8 cellular contexts compared by ENCODE assay signal in genomic region chrX:21479695-21480280, GRCh38.
A peak's percentile ranks its signal among the peaks of the same experiment; 100 is the strongest.
DNase-seq lines count a peak whose midpoint lies in the region; ATAC-seq, FAIRE-seq and TF ChIP-seq lines count a peak whose summit lies in the region.

No MANE protein-coding gene starts in this region.

- TF ChIP-seq EP300 in tibial nerve (IDR thresholded peaks at IDR 0.05), result no peak

- H3K27ac ChIP-seq in astrocyte (ENCODE audit: low read depth, low read length), result no peak overlapping the region
- H3K27ac ChIP-seq in tibial nerve, result no peak overlapping the region

- H3K36me3 ChIP-seq in astrocyte (ENCODE audit: insufficient read depth, low read length) (no peaks in the 10 kb centered on the region), tibial nerve (no peaks in the 10 kb centered on the region)

- no peak overlapping the region for H3K4me3 Mint-ChIP-seq in astrocyte (ENCODE audit: unreplicated experiment)

- no peaks in the 10 kb centered on the region for H3K9me3 Mint-ChIP-seq in astrocyte (ENCODE audit: unreplicated experiment)

- no peak for TF ChIP-seq POLR2A in tibial nerve (IDR thresholded peaks at IDR 0.05)

- no peaks in the 10 kb centered on the region for H4K20me1 ChIP-seq in astrocyte (ENCODE audit: insufficient read depth, low read length)

- no peak overlapping the region for H3K27ac Mint-ChIP-seq in astrocyte (ENCODE audit: unreplicated experiment)

- H3K9ac ChIP-seq in astrocyte (ENCODE audit: low read length), result no peak overlapping the region

- FAIRE-seq in D721Med (lab: Jason Lieb, UNC), result no peak
- FAIRE-seq in astrocyte (lab: Jason Lieb, UNC), result peak; percentile 88
- peak; percentile 98 for FAIRE-seq in islet of Langerhans (lab: Jason Lieb, UNC)

- DNase-seq in D721Med (ENCODE audit: insufficient read length, low spot score), result no peak
- peak; percentile 44 for DNase-seq in NCI-H2196 (lab: John Stamatoyannopoulos, UW; ENCODE audit: unreplicated experiment)
- DNase-seq in astrocyte (ENCODE audit: low read depth), result peak; percentile 10
- peak in 1 of 2 donors; percentile 6 for DNase-seq in tibial nerve (ENCODE audit: low spot score in 2 of 2)

- H3K4me2 ChIP-seq in astrocyte (ENCODE audit: low read length), result no peak overlapping the region

- no peaks in the 10 kb centered on the region for H3K4me1 Mint-ChIP-seq in astrocyte (ENCODE audit: low read depth, unreplicated experiment)

- H3K79me2 ChIP-seq in astrocyte (ENCODE audit: insufficient read depth, low read length), result no peaks in the 10 kb centered on the region

- no peaks in the 10 kb centered on the region for H3K4me1 ChIP-seq in astrocyte (ENCODE audit: insufficient read depth, low read length)
- no peaks in the 10 kb centered on the region for H3K4me1 ChIP-seq in tibial nerve

- H3K27me3 ChIP-seq in astrocyte (ENCODE audit: insufficient read depth, low read length) (no peaks in the 10 kb centered on the region), tibial nerve (peaks cover 0 to 3% of the 10 kb centered on the region in 2 donors)

- TF ChIP-seq CTCF in D721Med (IDR thresholded peaks at IDR 0.05; ENCODE audit: insufficient read depth, missing control alignments), result peak; percentile 61
- TF ChIP-seq CTCF in astrocyte (IDR thresholded peaks at IDR 0.05; ENCODE audit: insufficient read depth, low read depth, low read length), result peak; percentile 60
- TF ChIP-seq CTCF in tibial nerve (IDR thresholded peaks at IDR 0.05), result peak; percentile 38 to 58 (median 52)

- no peak overlapping the region for H2AFZ ChIP-seq in astrocyte (ENCODE audit: low read depth, low read length)

- H3K9me3 ChIP-seq in astrocyte (ENCODE audit: insufficient read depth, low read depth, low read length) (no peaks in the 10 kb centered on the region), tibial nerve (no peaks in the 10 kb centered on the region)

- no peaks in the 10 kb centered on the region for H3K36me3 Mint-ChIP-seq in astrocyte (ENCODE audit: low read depth, unreplicated experiment)

- ATAC-seq in GM18873 (IDR thresholded peaks at IDR 0.05; ENCODE audit: low FRiP score, unreplicated experiment) (peak; percentile 91), HG03097 (IDR thresholded peaks at IDR 0.05; ENCODE audit: low FRiP score, unreplicated experiment) (peak; percentile 85), HG02588 (IDR thresholded peaks at IDR 0.05; ENCODE audit: unreplicated experiment) (no peak)

- H3K4me3 ChIP-seq in astrocyte (ENCODE audit: insufficient read depth, low read depth, low read length) (no peak overlapping the region), tibial nerve (no peak overlapping the region)

- WGBS in tibial nerve, 2 donors, result 39 to 54% methylated on average over 3 of the region's 3 CpGs

- no peaks in the 10 kb centered on the region for H3K27me3 Mint-ChIP-seq in astrocyte (ENCODE audit: low read depth, unreplicated experiment)
